In the genomic region with DNA sequence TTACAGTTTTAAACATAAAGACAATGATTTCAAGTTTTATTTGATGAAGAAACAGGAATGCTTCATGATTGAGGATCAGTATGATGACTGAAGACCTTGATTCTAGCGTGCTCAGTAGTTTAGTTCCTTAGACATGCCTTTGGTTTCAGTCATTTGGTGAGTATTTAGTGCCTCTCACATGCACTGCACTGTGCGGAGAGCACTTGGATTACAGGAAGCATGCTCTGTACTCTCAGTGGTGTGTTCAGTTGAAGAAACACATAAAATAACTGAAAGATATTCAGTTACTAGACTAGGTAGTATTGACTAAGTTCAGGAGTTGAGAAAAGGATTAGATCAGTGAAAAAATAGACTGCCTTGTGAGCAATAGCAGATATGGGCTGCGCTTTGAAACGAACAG, we compare ENCODE assay signal across 12 cellular contexts.
A peak's percentile ranks its signal among the peaks of the same experiment; 100 is the strongest.
DNase-seq lines count a peak whose midpoint lies in the region; ATAC-seq and TF ChIP-seq lines count a peak whose summit lies in the region.
"Had no signal": no experiment of that assay in that cellular context is flagged by ENCODE, and none has a peak within 500 bp of the region (broad histone marks: within the 10 kb centered on the region; RNA-seq: fewer than 3 reads in every experiment).

No MANE protein-coding gene starts in this region.

- H3K4me3 Mint-ChIP-seq in activated naive CD4-positive, alpha-beta T cell treated with anti-CD3 and anti-CD28 coated beads, Interleukin-2, amount 10 ng/mL, durations not matched to agents 7 days and 5 days, result no peak overlapping the region
- H3K4me3 Mint-ChIP-seq in stimulated activated effector memory CD8-positive, alpha-beta T cell treated with anti-CD3 and anti-CD28 coated beads, Interleukin-12 subunit alpha, Interleukin-12 subunit beta, amount 100 ng/mL, for 72 hours, result no peak overlapping the region

- ATAC-seq in SK-N-SH treated with all-trans-retinoic acid at 6 μM for 48 hours, result peak; percentile 31
- ATAC-seq in stimulated activated effector memory CD8-positive, alpha-beta T cell treated with anti-CD3 and anti-CD28 coated beads, Interleukin-12 subunit alpha, Interleukin-12 subunit beta, amount 100 ng/mL, for 72 hours, result peak; percentile 90
- ATAC-seq in HG02884 (IDR thresholded peaks at IDR 0.05; ENCODE audit: unreplicated experiment), result no peak

- no peak overlapping the region for H3K4me3 ChIP-seq in coronary artery
- no peak overlapping the region for H3K4me3 ChIP-seq in WERI-Rb-1 (ENCODE audit: low read depth, low read length)
- H3K4me3 ChIP-seq: thyroid gland had no signal

- H3K36me3 Mint-ChIP-seq in activated naive CD4-positive, alpha-beta T cell treated with anti-CD3 and anti-CD28 coated beads, Interleukin-2, amount 10 ng/mL, durations not matched to agents 7 days and 5 days, result peaks cover 63% of the 10 kb centered on the region
- H3K36me3 Mint-ChIP-seq in stimulated activated effector memory CD8-positive, alpha-beta T cell treated with anti-CD3 and anti-CD28 coated beads, Interleukin-12 subunit alpha, Interleukin-12 subunit beta, amount 100 ng/mL, for 72 hours, result peaks cover 86% of the 10 kb centered on the region

- H3K9me3 ChIP-seq in WERI-Rb-1 (ENCODE audit: severe bottlenecking), result no peaks in the 10 kb centered on the region
- H3K9me3 ChIP-seq: thyroid gland had no signal

- H3K27me3 Mint-ChIP-seq in activated naive CD4-positive, alpha-beta T cell treated with anti-CD3 and anti-CD28 coated beads, Interleukin-2, amount 10 ng/mL, durations not matched to agents 7 days and 5 days, result no peaks in the 10 kb centered on the region

- peaks cover 11% of the 10 kb centered on the region for H3K4me1 Mint-ChIP-seq in activated naive CD4-positive, alpha-beta T cell treated with anti-CD3 and anti-CD28 coated beads, Interleukin-2, amount 10 ng/mL, durations not matched to agents 7 days and 5 days
- H3K4me1 Mint-ChIP-seq in stimulated activated effector memory CD8-positive, alpha-beta T cell treated with anti-CD3 and anti-CD28 coated beads, Interleukin-12 subunit alpha, Interleukin-12 subunit beta, amount 100 ng/mL, for 72 hours, result peaks cover 41% of the 10 kb centered on the region

- intact Hi-C loops in posterior cingulate gyrus (cut with DNase I), result no loop called here

- no peaks in the 10 kb centered on the region for H3K27me3 ChIP-seq in WERI-Rb-1 (ENCODE audit: insufficient read depth, low read depth, severe bottlenecking)
- H3K27me3 ChIP-seq: thyroid gland had no signal

- H3K27ac Mint-ChIP-seq in activated naive CD4-positive, alpha-beta T cell treated with anti-CD3 and anti-CD28 coated beads, Interleukin-2, amount 10 ng/mL, durations not matched to agents 7 days and 5 days, result peak overlapping the region; percentile 31
- peak overlapping the region; percentile 82 for H3K27ac Mint-ChIP-seq in stimulated activated effector memory CD8-positive, alpha-beta T cell treated with anti-CD3 and anti-CD28 coated beads, Interleukin-12 subunit alpha, Interleukin-12 subunit beta, amount 100 ng/mL, for 72 hours

- peaks cover 22% of the 10 kb centered on the region for H3K36me3 ChIP-seq in WERI-Rb-1

- no peak for TF ChIP-seq CTCF in coronary artery (IDR thresholded peaks at IDR 0.05)
- TF ChIP-seq CTCF in WERI-Rb-1 (IDR thresholded peaks at IDR 0.05; ENCODE audit: low read depth, low read length), result no peak

- no peaks in the 10 kb centered on the region for H3K9me3 Mint-ChIP-seq in activated naive CD4-positive, alpha-beta T cell treated with anti-CD3 and anti-CD28 coated beads, Interleukin-2, amount 10 ng/mL, durations not matched to agents 7 days and 5 days
- H3K9me3 Mint-ChIP-seq in stimulated activated effector memory CD8-positive, alpha-beta T cell treated with anti-CD3 and anti-CD28 coated beads, Interleukin-12 subunit alpha, Interleukin-12 subunit beta, amount 100 ng/mL, for 72 hours, result no peaks in the 10 kb centered on the region

- no peak for DNase-seq in activated naive CD4-positive, alpha-beta T cell treated with anti-CD3 and anti-CD28 coated beads, Interleukin-2, amount 10 ng/mL, durations not matched to agents 7 days and 5 days
- DNase-seq in activated naive CD4-positive, alpha-beta T cell (lab: John Stamatoyannopoulos, UW), result no peak
- no peak for DNase-seq in coronary artery (ENCODE audit: low spot score)
- no peak for DNase-seq in stimulated activated effector memory CD8-positive, alpha-beta T cell treated with anti-CD3 and anti-CD28 coated beads, Interleukin-12 subunit alpha, Interleukin-12 subunit beta, amount 100 ng/mL, for 72 hours (ENCODE audit: low spot score in 2 of 2)
- DNase-seq in posterior cingulate gyrus, result no peak
- no peak for DNase-seq in WERI-Rb-1
- DNase-seq: activated effector memory CD4-positive, alpha-beta T cell treated with Interleukin-2 at 50 U/mL for 16 hours; DMS53; NCI-H2227 treated with DMSO at 0.1 percent for 48 hours; thyroid gland had no signal

- CTCF ChIA-PET in activated naive CD4-positive, alpha-beta T cell treated with anti-CD3 and anti-CD28 coated beads, Interleukin-2, amount 10 ng/mL, durations not matched to agents 7 days and 5 days (lab: Charles Lee), result interaction anchor here (1.2 kb wide), 1 partner anchor 287 kb away, joined by 5 read pairs; no protein-coding TSS in a partner anchor

- H3K27ac ChIP-seq in coronary artery (peak overlapping the region; percentile 21 to 53), WERI-Rb-1 (no peak overlapping the region)
- H3K27ac ChIP-seq: thyroid gland had no signal

TF ChIP-seq in SK-N-SH treated with all-trans-retinoic acid at 6 μM for 48 hours, 23 proteins besides CTCF, POLR2A, EP300 and RAD21:
- TF ChIP-seq, protein P1, sequence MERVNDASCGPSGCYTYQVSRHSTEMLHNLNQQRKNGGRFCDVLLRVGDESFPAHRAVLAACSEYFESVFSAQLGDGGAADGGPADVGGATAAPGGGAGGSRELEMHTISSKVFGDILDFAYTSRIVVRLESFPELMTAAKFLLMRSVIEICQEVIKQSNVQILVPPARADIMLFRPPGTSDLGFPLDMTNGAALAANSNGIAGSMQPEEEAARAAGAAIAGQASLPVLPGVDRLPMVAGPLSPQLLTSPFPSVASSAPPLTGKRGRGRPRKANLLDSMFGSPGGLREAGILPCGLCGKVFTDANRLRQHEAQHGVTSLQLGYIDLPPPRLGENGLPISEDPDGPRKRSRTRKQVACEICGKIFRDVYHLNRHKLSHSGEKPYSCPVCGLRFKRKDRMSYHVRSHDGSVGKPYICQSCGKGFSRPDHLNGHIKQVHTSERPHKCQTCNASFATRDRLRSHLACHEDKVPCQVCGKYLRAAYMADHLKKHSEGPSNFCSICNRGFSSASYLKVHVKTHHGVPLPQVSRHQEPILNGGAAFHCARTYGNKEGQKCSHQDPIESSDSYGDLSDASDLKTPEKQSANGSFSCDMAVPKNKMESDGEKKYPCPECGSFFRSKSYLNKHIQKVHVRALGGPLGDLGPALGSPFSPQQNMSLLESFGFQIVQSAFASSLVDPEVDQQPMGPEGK (CRISPR knock-in tag; IDR thresholded peaks at IDR 0.05; ENCODE audit: borderline replicate concordance), result no peak
- TF ChIP-seq, protein P2, sequence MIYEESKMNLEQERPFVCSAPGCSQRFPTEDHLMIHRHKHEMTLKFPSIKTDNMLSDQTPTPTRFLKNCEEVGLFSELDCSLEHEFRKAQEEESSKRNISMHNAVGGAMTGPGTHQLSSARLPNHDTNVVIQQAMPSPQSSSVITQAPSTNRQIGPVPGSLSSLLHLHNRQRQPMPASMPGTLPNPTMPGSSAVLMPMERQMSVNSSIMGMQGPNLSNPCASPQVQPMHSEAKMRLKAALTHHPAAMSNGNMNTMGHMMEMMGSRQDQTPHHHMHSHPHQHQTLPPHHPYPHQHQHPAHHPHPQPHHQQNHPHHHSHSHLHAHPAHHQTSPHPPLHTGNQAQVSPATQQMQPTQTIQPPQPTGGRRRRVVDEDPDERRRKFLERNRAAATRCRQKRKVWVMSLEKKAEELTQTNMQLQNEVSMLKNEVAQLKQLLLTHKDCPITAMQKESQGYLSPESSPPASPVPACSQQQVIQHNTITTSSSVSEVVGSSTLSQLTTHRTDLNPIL (CRISPR knock-in tag; IDR thresholded peaks at IDR 0.05; ENCODE audit: low read depth), result no peak
- TF ChIP-seq SNAI2 (CRISPR knock-in tag; IDR thresholded peaks at IDR 0.05) (no peak), ESRRG (CRISPR knock-in tag; IDR thresholded peaks at IDR 0.05) (no peak), ZNF565 (CRISPR knock-in tag; conservative IDR thresholded peaks at IDR 0.05; ENCODE audit: low read depth) (no peak), ISL1 (CRISPR knock-in tag; IDR thresholded peaks at IDR 0.05) (no peak), ZFP3 (CRISPR knock-in tag; IDR thresholded peaks at IDR 0.05) (no peak), PPARA (CRISPR knock-in tag; IDR thresholded peaks at IDR 0.05; ENCODE audit: borderline replicate concordance) (no peak), BACH2 (CRISPR knock-in tag; IDR thresholded peaks at IDR 0.05; ENCODE audit: borderline replicate concordance) (no peak), ZNF70 (CRISPR knock-in tag; IDR thresholded peaks at IDR 0.05) (no peak), RARB (CRISPR knock-in tag; IDR thresholded peaks at IDR 0.05) (no peak), ZNF8 (CRISPR knock-in tag; IDR thresholded peaks at IDR 0.05) (no peak), ARNTL (CRISPR knock-in tag; IDR thresholded peaks at IDR 0.05; ENCODE audit: borderline replicate concordance, low read depth) (no peak), ZC3H10 (CRISPR knock-in tag; IDR thresholded peaks at IDR 0.05) (no peak)
- TF ChIP-seq, protein P3, sequence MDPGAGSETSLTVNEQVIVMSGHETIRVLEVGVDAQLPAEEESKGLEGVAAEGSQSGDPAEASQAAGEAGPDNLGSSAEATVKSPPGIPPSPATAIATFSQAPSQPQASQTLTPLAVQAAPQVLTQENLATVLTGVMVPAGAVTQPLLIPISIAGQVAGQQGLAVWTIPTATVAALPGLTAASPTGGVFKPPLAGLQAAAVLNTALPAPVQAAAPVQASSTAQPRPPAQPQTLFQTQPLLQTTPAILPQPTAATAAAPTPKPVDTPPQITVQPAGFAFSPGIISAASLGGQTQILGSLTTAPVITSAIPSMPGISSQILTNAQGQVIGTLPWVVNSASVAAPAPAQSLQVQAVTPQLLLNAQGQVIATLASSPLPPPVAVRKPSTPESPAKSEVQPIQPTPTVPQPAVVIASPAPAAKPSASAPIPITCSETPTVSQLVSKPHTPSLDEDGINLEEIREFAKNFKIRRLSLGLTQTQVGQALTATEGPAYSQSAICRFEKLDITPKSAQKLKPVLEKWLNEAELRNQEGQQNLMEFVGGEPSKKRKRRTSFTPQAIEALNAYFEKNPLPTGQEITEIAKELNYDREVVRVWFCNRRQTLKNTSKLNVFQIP (CRISPR knock-in tag; IDR thresholded peaks at IDR 0.05; ENCODE audit: borderline replicate concordance, low read depth), result no peak
